Comparison of ENCODE assay signal across 8 cellular contexts in the genomic region with DNA sequence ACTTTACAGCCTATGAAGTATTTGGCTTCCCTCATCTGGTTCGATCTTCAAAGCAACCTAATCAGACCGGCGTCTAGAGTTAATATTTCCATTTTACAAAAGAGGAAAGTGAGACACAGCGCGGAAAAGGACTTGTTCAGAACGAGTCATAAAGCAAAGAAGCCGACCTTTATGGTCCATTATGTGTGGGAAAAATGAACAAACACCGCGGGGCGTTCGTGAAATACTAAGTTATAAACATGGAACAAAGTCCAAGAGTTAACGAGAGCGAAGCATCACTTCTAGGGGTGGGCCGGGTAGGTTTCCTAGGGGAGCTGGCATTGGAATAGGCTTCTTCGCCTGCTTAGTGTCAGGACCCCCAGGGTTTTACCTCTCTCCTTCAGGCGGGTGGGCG. TPM values are rescaled to one million over a fixed set of nuclear protein-coding genes. Genes with fewer than 3 reads are reported as not detected.
DNase-seq lines count a peak whose midpoint lies in the region; ATAC-seq and TF ChIP-seq lines count a peak whose summit lies in the region.

No MANE protein-coding gene starts in this region.

- peak overlapping the region; percentile 31; the same call in 1 of the 2 replicates for H3K9ac ChIP-seq in KMS-11

- no peaks in the 10 kb centered on the region for H3K36me3 ChIP-seq in KMS-11 (ENCODE audit: insufficient read depth)
- no peaks in the 10 kb centered on the region for H3K36me3 ChIP-seq in breast epithelium
- no peaks in the 10 kb centered on the region for H3K36me3 ChIP-seq in mucosa of descending colon (ENCODE audit: low read depth)

- peaks cover 27% of the 10 kb centered on the region for H3K36me3 Mint-ChIP-seq in Calu3 (ENCODE audit: insufficient read depth, unreplicated experiment)

- ATAC-seq in mucosa of descending colon (peak; percentile 74), HG02623 (IDR thresholded peaks at IDR 0.05; ENCODE audit: unreplicated experiment) (no peak), HG02588 (IDR thresholded peaks at IDR 0.05; ENCODE audit: unreplicated experiment) (no peak), GM21737 (IDR thresholded peaks at IDR 0.05; ENCODE audit: unreplicated experiment) (no peak)

- H4K20me1 ChIP-seq in KMS-11 (ENCODE audit: insufficient read depth) = no peaks in the 10 kb centered on the region

- H3K4me1 Mint-ChIP-seq in Calu3 (ENCODE audit: low read depth, unreplicated experiment) = peaks cover 19% of the 10 kb centered on the region

- H2AFZ ChIP-seq in KMS-11 (ENCODE audit: low read depth) = peak overlapping the region; percentile 98

- H3K4me3 Mint-ChIP-seq in Calu3 (ENCODE audit: low read depth, unreplicated experiment) = peak overlapping the region; percentile 94

- H3K27ac ChIP-seq in KMS-11 (no peak overlapping the region), breast epithelium (peak overlapping the region in 1 of 2 donors; percentile 79)

- BruUV-seq in Calu3 (replicated peaks; lab: Mats Ljungman, UMichigan) = TSS peak; percentile 68

- peak overlapping the region; percentile 82 for H3K27ac Mint-ChIP-seq in Calu3 (ENCODE audit: unreplicated experiment)

- no peaks in the 10 kb centered on the region for H3K9me3 Mint-ChIP-seq in Calu3 (ENCODE audit: low read depth, unreplicated experiment)

- H3K27me3 ChIP-seq in KMS-11 (ENCODE audit: insufficient read depth, low read depth) = no peaks in the 10 kb centered on the region
- no peaks in the 10 kb centered on the region for H3K27me3 ChIP-seq in breast epithelium

- H3K79me2 ChIP-seq in KMS-11 (ENCODE audit: insufficient read depth, low read depth) = no peaks in the 10 kb centered on the region

- H3K4me2 ChIP-seq in KMS-11 = peak overlapping the region; percentile 50

- peaks cover 11% of the 10 kb centered on the region for H3K27me3 Mint-ChIP-seq in Calu3 (ENCODE audit: unreplicated experiment)

- no peaks in the 10 kb centered on the region for H3K9me3 ChIP-seq in breast epithelium
- no peaks in the 10 kb centered on the region for H3K9me3 ChIP-seq in mucosa of descending colon

- TF ChIP-seq POLR2A in breast epithelium (IDR thresholded peaks at IDR 0.05) = no peak

- intact Hi-C loops in Calu3 (cut with micrococcal nuclease; ENCODE audit: unreplicated experiment) (no loop called here), breast epithelium (cut with DNase I; ENCODE audit: low total_unique reads) (no loop called here), mucosa of descending colon (cut with DNase I, micrococcal nuclease) (no loop called here)

- no peak for DNase-seq in Calu3
- DNase-seq in breast epithelium (ENCODE audit: low spot score in 2 of 2) = no peak
- DNase-seq in mucosa of descending colon = peak in 1 of 3 donors; percentile 81
- no peak for DNase-seq in NCI-H1105 (lab: John Stamatoyannopoulos, UW)

- CTCF ChIA-PET in Calu3 (lab: Charles Lee) = interaction anchor here (0.6 to 2.1 kb wide), 6 partner anchors 24 to 200 kb away, joined by 3 to 7 read pairs (median 4); no protein-coding TSS in a partner anchor

- H3K4me1 ChIP-seq in KMS-11 (ENCODE audit: low read depth, poor library complexity, severe bottlenecking) (peaks cover 16% of the 10 kb centered on the region), breast epithelium (no peaks in the 10 kb centered on the region), mucosa of descending colon (ENCODE audit: low read depth) (peaks cover 16% of the 10 kb centered on the region)

- TF ChIP-seq CTCF in Calu3 (IDR thresholded peaks at IDR 0.05; ENCODE audit: unreplicated experiment) = no peak
- TF ChIP-seq CTCF in KMS-11 (conservative IDR thresholded peaks at IDR 0.05; ENCODE audit: low read depth, low read length) = no peak
- TF ChIP-seq CTCF in breast epithelium (IDR thresholded peaks at IDR 0.05) = no peak
- TF ChIP-seq CTCF in mucosa of descending colon (IDR thresholded peaks at IDR 0.05) = no peak

- no peak overlapping the region for H3K4me3 ChIP-seq in KMS-11 (IDR thresholded peaks at IDR 0.05; ENCODE audit: insufficient read depth, low read depth, low read length)
- H3K4me3 ChIP-seq in breast epithelium = peak overlapping the region; percentile 78 to 95 (median 84)
- peak overlapping the region; percentile 20 for H3K4me3 ChIP-seq in mucosa of descending colon

RNA-seq across cellular contexts. Expression of a gene that starts 0.6 kb away (rescaled TPM):
- total RNA-seq in Calu3 (2022) (10.7 and 11.6 TPM in 2 replicates), breast epithelium (10 to 100 TPM in 1 of 3 donors, 1 to 10 TPM in 2; 5.9 to 12.0 (median 8.0) TPM), mucosa of descending colon (10 to 100 TPM; 16.2 to 21.6 (median 16.3) TPM)

RNA-seq across cellular contexts. Expression of a gene that starts 27.6 kb away (rescaled TPM):
- total RNA-seq in Calu3 (2022) (5.2 and 7.9 TPM in 2 replicates), breast epithelium (1 to 10 TPM in 2 of 3 donors, under 1 TPM in 1; 0.96 to 4.6 (median 4.4) TPM), mucosa of descending colon (1 to 10 TPM; 2.9 to 5.3 (median 3.4) TPM)

RNA-seq across cellular contexts. Expression of a gene that starts 31.5 kb away (rescaled TPM):
- total RNA-seq in Calu3 (2022) (3.2 and 4.0 TPM in 2 replicates), breast epithelium (1 to 10 TPM; 3.4 to 8.5 (median 4.8) TPM), mucosa of descending colon (1 to 10 TPM; 5.0 to 8.5 (median 7.6) TPM)
